In the genomic region with DNA sequence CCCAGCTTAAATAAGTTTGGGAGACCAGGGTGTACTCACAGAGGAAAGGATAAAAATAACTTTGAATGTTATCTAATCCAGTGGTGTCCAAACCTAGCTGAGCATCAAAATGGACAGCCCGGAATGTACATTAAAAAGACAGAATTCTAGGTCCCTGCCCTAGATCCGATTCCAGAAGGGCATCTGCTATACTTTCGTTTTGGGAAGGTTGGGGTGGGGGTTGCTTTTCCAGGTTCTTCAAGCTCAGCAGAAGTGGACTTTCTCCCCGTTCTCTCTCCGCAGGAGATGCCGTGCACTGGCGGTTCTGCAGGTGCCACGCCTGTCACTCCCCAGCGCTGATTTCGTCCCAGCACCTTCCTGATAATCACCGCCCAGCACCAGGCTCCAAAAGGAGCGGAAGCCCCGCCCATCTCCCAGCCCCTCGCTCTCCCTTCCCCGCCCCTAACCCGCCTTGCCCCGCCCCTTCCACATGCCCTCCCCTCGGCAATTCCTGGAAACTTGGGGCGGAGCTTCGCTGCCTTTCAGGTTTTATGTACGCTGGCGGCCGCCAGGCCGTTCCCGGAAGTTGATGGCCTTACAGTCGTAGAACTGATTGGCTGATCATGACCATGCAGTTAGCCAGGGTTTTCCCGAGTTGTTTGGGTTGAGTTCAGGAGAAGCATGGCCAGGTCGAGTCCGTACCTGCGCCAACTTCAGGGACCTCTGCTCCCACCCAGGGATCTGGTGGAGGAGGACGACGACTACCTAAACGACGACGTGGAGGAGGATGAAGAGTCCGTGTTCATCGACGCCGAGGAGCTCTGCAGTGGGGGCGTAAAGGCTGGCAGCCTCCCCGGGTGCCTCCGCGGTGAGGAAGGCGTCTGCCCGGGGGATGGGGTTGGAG, we compare ENCODE assay signal across 1 cellular context.
TF ChIP-seq lines count a peak whose summit lies in the region.

A gene (plus strand): TSS at position 550 of the 883 bp plus-strand sequence. CDS start 111 bp downstream, at position 661.

TF ChIP-seq in HepG2, 621 proteins besides CTCF, POLR2A, EP300 and RAD21 (continued from another document and continues in another):
- TF ChIP-seq, protein P1, sequence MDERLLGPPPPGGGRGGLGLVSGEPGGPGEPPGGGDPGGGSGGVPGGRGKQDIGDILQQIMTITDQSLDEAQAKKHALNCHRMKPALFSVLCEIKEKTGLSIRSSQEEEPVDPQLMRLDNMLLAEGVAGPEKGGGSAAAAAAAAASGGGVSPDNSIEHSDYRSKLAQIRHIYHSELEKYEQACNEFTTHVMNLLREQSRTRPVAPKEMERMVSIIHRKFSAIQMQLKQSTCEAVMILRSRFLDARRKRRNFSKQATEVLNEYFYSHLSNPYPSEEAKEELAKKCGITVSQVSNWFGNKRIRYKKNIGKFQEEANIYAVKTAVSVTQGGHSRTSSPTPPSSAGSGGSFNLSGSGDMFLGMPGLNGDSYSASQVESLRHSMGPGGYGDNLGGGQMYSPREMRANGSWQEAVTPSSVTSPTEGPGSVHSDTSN (CRISPR knock-in tag; IDR thresholded peaks at IDR 0.05): no peak
- TF ChIP-seq, protein P2, sequence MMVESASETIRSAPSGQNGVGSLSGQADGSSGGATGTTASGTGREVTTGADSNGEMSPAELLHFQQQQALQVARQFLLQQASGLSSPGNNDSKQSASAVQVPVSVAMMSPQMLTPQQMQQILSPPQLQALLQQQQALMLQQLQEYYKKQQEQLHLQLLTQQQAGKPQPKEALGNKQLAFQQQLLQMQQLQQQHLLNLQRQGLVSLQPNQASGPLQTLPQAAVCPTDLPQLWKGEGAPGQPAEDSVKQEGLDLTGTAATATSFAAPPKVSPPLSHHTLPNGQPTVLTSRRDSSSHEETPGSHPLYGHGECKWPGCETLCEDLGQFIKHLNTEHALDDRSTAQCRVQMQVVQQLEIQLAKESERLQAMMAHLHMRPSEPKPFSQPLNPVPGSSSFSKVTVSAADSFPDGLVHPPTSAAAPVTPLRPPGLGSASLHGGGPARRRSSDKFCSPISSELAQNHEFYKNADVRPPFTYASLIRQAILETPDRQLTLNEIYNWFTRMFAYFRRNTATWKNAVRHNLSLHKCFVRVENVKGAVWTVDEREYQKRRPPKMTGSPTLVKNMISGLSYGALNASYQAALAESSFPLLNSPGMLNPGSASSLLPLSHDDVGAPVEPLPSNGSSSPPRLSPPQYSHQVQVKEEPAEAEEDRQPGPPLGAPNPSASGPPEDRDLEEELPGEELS (CRISPR knock-in tag; IDR thresholded peaks at IDR 0.05): peak; percentile 16; the same call in 1 of the 2 replicates
- no peak for TF ChIP-seq FOXA1 (IDR thresholded peaks at IDR 0.05)
- no peak for TF ChIP-seq FOXA1 (CRISPR knock-in tag; IDR thresholded peaks at IDR 0.05)
- 0 out of 2 replicates have a peak, but pooled peaks have one; percentile 43 for TF ChIP-seq NRL (CRISPR knock-in tag; IDR thresholded peaks at IDR 0.05; ENCODE audit: borderline replicate concordance)
- TF ChIP-seq, protein P3, sequence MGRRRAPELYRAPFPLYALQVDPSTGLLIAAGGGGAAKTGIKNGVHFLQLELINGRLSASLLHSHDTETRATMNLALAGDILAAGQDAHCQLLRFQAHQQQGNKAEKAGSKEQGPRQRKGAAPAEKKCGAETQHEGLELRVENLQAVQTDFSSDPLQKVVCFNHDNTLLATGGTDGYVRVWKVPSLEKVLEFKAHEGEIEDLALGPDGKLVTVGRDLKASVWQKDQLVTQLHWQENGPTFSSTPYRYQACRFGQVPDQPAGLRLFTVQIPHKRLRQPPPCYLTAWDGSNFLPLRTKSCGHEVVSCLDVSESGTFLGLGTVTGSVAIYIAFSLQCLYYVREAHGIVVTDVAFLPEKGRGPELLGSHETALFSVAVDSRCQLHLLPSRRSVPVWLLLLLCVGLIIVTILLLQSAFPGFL (CRISPR knock-in tag; IDR thresholded peaks at IDR 0.05): no peak
- no peak for TF ChIP-seq NFRKB (IDR thresholded peaks at IDR 0.05)
- no peak for TF ChIP-seq ZNF510 (CRISPR knock-in tag; IDR thresholded peaks at IDR 0.05; ENCODE audit: low read depth)
- no peak for TF ChIP-seq MED13 (CRISPR knock-in tag; IDR thresholded peaks at IDR 0.05)
- no peak for TF ChIP-seq PPARG (CRISPR knock-in tag; conservative IDR thresholded peaks at IDR 0.05)
- TF ChIP-seq, protein P4, sequence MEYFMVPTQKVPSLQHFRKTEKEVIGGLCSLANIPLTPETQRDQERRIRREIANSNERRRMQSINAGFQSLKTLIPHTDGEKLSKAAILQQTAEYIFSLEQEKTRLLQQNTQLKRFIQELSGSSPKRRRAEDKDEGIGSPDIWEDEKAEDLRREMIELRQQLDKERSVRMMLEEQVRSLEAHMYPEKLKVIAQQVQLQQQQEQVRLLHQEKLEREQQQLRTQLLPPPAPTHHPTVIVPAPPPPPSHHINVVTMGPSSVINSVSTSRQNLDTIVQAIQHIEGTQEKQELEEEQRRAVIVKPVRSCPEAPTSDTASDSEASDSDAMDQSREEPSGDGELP (IDR thresholded peaks at IDR 0.05; ENCODE audit: borderline replicate concordance, low read depth): 0 out of 2 replicates have a peak, but pooled peaks have one; percentile 12
- TF ChIP-seq ZNF224 (CRISPR knock-in tag; IDR thresholded peaks at IDR 0.05): no peak
- TF ChIP-seq, protein P5, sequence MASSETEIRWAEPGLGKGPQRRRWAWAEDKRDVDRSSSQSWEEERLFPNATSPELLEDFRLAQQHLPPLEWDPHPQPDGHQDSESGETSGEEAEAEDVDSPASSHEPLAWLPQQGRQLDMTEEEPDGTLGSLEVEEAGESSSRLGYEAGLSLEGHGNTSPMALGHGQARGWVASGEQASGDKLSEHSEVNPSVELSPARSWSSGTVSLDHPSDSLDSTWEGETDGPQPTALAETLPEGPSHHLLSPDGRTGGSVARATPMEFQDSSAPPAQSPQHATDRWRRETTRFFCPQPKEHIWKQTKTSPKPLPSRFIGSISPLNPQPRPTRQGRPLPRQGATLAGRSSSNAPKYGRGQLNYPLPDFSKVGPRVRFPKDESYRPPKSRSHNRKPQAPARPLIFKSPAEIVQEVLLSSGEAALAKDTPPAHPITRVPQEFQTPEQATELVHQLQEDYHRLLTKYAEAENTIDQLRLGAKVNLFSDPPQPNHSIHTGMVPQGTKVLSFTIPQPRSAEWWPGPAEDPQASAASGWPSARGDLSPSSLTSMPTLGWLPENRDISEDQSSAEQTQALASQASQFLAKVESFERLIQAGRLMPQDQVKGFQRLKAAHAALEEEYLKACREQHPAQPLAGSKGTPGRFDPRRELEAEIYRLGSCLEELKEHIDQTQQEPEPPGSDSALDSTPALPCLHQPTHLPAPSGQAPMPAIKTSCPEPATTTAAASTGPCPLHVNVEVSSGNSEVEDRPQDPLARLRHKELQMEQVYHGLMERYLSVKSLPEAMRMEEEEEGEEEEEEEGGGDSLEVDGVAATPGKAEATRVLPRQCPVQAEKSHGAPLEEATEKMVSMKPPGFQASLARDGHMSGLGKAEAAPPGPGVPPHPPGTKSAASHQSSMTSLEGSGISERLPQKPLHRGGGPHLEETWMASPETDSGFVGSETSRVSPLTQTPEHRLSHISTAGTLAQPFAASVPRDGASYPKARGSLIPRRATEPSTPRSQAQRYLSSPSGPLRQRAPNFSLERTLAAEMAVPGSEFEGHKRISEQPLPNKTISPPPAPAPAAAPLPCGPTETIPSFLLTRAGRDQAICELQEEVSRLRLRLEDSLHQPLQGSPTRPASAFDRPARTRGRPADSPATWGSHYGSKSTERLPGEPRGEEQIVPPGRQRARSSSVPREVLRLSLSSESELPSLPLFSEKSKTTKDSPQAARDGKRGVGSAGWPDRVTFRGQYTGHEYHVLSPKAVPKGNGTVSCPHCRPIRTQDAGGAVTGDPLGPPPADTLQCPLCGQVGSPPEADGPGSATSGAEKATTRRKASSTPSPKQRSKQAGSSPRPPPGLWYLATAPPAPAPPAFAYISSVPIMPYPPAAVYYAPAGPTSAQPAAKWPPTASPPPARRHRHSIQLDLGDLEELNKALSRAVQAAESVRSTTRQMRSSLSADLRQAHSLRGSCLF (CRISPR knock-in tag; IDR thresholded peaks at IDR 0.05; ENCODE audit: borderline replicate concordance): no peak
- TF ChIP-seq ASH2L (IDR thresholded peaks at IDR 0.05; ENCODE audit: insufficient read length, low read depth, low read length): peak; percentile 79
- no peak for TF ChIP-seq ZNF3 (CRISPR knock-in tag; IDR thresholded peaks at IDR 0.05)
- peak; percentile 70; the same call in 1 of the 2 replicates for TF ChIP-seq BRD4 (CRISPR knock-in tag; IDR thresholded peaks at IDR 0.05)
- peak; percentile 37; the same call in 1 of the 2 replicates for TF ChIP-seq HDAC2 (CRISPR knock-in tag; IDR thresholded peaks at IDR 0.05)
- TF ChIP-seq ZKSCAN8 (CRISPR knock-in tag; IDR thresholded peaks at IDR 0.05; ENCODE audit: borderline replicate concordance): no peak
- TF ChIP-seq GTF3A (CRISPR knock-in tag; conservative IDR thresholded peaks at IDR 0.05): no peak
- TF ChIP-seq RNF2 (conservative IDR thresholded peaks at IDR 0.05; ENCODE audit: low read depth): peak; percentile 71
- TF ChIP-seq NR2C2 (CRISPR knock-in tag; IDR thresholded peaks at IDR 0.05; ENCODE audit: borderline replicate concordance): 0 out of 2 replicates have a peak, but pooled peaks have one; percentile 32
- no peak for TF ChIP-seq ZNF660 (CRISPR knock-in tag; IDR thresholded peaks at IDR 0.05; ENCODE audit: borderline replicate concordance, low read depth)
- no peak for TF ChIP-seq NCOA5 (CRISPR knock-in tag; IDR thresholded peaks at IDR 0.05)
- no peak for TF ChIP-seq ZNF33B (CRISPR knock-in tag; IDR thresholded peaks at IDR 0.05)
- TF ChIP-seq, protein P6, sequence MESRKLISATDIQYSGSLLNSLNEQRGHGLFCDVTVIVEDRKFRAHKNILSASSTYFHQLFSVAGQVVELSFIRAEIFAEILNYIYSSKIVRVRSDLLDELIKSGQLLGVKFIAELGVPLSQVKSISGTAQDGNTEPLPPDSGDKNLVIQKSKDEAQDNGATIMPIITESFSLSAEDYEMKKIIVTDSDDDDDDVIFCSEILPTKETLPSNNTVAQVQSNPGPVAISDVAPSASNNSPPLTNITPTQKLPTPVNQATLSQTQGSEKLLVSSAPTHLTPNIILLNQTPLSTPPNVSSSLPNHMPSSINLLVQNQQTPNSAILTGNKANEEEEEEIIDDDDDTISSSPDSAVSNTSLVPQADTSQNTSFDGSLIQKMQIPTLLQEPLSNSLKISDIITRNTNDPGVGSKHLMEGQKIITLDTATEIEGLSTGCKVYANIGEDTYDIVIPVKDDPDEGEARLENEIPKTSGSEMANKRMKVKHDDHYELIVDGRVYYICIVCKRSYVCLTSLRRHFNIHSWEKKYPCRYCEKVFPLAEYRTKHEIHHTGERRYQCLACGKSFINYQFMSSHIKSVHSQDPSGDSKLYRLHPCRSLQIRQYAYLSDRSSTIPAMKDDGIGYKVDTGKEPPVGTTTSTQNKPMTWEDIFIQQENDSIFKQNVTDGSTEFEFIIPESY (CRISPR knock-in tag; IDR thresholded peaks at IDR 0.05): no peak
- peak; percentile 68 for TF ChIP-seq ZNF501 (CRISPR knock-in tag; IDR thresholded peaks at IDR 0.05)
- peak; percentile 83 for TF ChIP-seq PHF8 (CRISPR knock-in tag; IDR thresholded peaks at IDR 0.05)
- peak; percentile 57 for TF ChIP-seq ZNF883 (CRISPR knock-in tag; IDR thresholded peaks at IDR 0.05; ENCODE audit: not compliant biosample characterization)
- TF ChIP-seq HIVEP1 (CRISPR knock-in tag; IDR thresholded peaks at IDR 0.05): peak; percentile 80
- peak; percentile 86; the same call in 1 of the 2 replicates for TF ChIP-seq MTF2 (CRISPR knock-in tag; IDR thresholded peaks at IDR 0.05; ENCODE audit: borderline replicate concordance)
- TF ChIP-seq, protein P7, sequence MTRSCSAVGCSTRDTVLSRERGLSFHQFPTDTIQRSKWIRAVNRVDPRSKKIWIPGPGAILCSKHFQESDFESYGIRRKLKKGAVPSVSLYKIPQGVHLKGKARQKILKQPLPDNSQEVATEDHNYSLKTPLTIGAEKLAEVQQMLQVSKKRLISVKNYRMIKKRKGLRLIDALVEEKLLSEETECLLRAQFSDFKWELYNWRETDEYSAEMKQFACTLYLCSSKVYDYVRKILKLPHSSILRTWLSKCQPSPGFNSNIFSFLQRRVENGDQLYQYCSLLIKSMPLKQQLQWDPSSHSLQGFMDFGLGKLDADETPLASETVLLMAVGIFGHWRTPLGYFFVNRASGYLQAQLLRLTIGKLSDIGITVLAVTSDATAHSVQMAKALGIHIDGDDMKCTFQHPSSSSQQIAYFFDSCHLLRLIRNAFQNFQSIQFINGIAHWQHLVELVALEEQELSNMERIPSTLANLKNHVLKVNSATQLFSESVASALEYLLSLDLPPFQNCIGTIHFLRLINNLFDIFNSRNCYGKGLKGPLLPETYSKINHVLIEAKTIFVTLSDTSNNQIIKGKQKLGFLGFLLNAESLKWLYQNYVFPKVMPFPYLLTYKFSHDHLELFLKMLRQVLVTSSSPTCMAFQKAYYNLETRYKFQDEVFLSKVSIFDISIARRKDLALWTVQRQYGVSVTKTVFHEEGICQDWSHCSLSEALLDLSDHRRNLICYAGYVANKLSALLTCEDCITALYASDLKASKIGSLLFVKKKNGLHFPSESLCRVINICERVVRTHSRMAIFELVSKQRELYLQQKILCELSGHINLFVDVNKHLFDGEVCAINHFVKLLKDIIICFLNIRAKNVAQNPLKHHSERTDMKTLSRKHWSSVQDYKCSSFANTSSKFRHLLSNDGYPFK (CRISPR knock-in tag; IDR thresholded peaks at IDR 0.05; ENCODE audit: borderline replicate concordance): peak; percentile 68; the same call in 1 of the 2 replicates
- TF ChIP-seq ZNF101 (CRISPR knock-in tag; IDR thresholded peaks at IDR 0.05; ENCODE audit: borderline replicate concordance, low read depth): no peak
- peak; percentile 79; the same call in 1 of the 2 replicates for TF ChIP-seq FOXK1 (CRISPR knock-in tag; IDR thresholded peaks at IDR 0.05; ENCODE audit: borderline replicate concordance, low read depth)
- peak; percentile 43 for TF ChIP-seq XRCC5 (optimal IDR thresholded peaks at IDR 0.05; ENCODE audit: low read length)
- peak; percentile 87 for TF ChIP-seq POLR2G (IDR thresholded peaks at IDR 0.05; ENCODE audit: low read depth, low read length)
- TF ChIP-seq ZBTB3 (CRISPR knock-in tag; IDR thresholded peaks at IDR 0.05; ENCODE audit: borderline replicate concordance, low read depth): no peak
- TF ChIP-seq ZFP62 (CRISPR knock-in tag; IDR thresholded peaks at IDR 0.05): no peak
- TF ChIP-seq, protein P8, sequence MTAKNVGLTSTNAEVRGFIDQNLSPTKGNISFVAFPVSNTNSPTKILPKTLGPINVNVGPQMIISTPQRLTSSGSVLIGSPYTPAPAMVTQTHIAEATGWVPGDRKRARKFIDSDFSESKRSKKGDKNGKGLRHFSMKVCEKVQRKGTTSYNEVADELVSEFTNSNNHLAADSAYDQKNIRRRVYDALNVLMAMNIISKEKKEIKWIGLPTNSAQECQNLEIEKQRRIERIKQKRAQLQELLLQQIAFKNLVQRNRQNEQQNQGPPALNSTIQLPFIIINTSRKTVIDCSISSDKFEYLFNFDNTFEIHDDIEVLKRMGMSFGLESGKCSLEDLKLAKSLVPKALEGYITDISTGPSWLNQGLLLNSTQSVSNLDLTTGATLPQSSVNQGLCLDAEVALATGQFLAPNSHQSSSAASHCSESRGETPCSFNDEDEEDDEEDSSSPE (CRISPR knock-in tag; IDR thresholded peaks at IDR 0.05): peak; percentile 28; the same call in 1 of the 2 replicates
- TF ChIP-seq, protein P9, sequence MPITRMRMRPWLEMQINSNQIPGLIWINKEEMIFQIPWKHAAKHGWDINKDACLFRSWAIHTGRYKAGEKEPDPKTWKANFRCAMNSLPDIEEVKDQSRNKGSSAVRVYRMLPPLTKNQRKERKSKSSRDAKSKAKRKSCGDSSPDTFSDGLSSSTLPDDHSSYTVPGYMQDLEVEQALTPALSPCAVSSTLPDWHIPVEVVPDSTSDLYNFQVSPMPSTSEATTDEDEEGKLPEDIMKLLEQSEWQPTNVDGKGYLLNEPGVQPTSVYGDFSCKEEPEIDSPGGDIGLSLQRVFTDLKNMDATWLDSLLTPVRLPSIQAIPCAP (CRISPR knock-in tag; IDR thresholded peaks at IDR 0.05; ENCODE audit: low read depth): peak; percentile 80; the same call in 1 of the 2 replicates
